Comparison of ENCODE assay signal across 18 cellular contexts in genomic region chr2:108958002-108958401, GRCh38. TPM values are rescaled to one million over a fixed set of nuclear protein-coding genes. Genes with fewer than 3 reads are reported as not detected.
DNase-seq lines count a peak whose midpoint lies in the region; ATAC-seq and TF ChIP-seq lines count a peak whose summit lies in the region.
"Had no signal": no experiment of that assay in that cellular context is flagged by ENCODE, and none has a peak within 500 bp of the region (broad histone marks: within the 10 kb centered on the region; RNA-seq: fewer than 3 reads in every experiment).

No MANE protein-coding gene starts in this region.

- no peak overlapping the region for H3K4me3 ChIP-seq in HEK293 (ENCODE audit: low read depth, low read length)
- H3K4me3 ChIP-seq in prostate gland, result no peak overlapping the region
- H3K4me3 ChIP-seq: GM12878 had no signal

- 47% methylated on average over 8 of the region's 8 CpGs for WGBS in prostate gland

- CTCF ChIA-PET in HEK293 (lab: Yijun Ruan, JAX), result interaction anchor here (0.7 kb wide), 1 partner anchor 32 kb away, joined by 3 read pairs; no protein-coding TSS in a partner anchor

- peak overlapping the region; percentile 79 to 83 for H3K4me3 Mint-ChIP-seq in activated T-cell treated with anti-CD3 and anti-CD28 coated beads, Interleukin-2, amount 50 U/mL, for 72 hours
- H3K4me3 Mint-ChIP-seq in central memory CD8-positive, alpha-beta T cell, result peak overlapping the region; percentile 11
- H3K4me3 Mint-ChIP-seq: activated B cell treated with CpG ODN at 0.5 μM for 24 hours had no signal

- no peak for ATAC-seq in activated T-cell treated with anti-CD3 and anti-CD28 coated beads, Interleukin-2, amount 50 U/mL, for 72 hours (replicated peaks in 1 of 2)
- no peak for ATAC-seq in central memory CD8-positive, alpha-beta T cell (replicated peaks; ENCODE audit: extremely low read depth, poor library complexity, severe bottlenecking)
- ATAC-seq in GM21447 (IDR thresholded peaks at IDR 0.05; ENCODE audit: unreplicated experiment) (no peak), HG03159 (IDR thresholded peaks at IDR 0.05; ENCODE audit: unreplicated experiment) (no peak)
- ATAC-seq: GM12878 had no signal

- H3K27me3 ChIP-seq in prostate gland (replicated peaks; ENCODE audit: insufficient read depth), result no peaks in the 10 kb centered on the region

- H3K36me3 ChIP-seq in HEK293 (ENCODE audit: control insufficient read depth in 2 of 2, insufficient read depth in 1 of 2, low read length in 2 of 2), result no peaks in the 10 kb centered on the region
- no peaks in the 10 kb centered on the region for H3K36me3 ChIP-seq in prostate gland

- H3K9me3 ChIP-seq in HEK293 (ENCODE audit: control insufficient read depth, insufficient read depth, low read depth, low read length) (no peaks in the 10 kb centered on the region), prostate gland (no peaks in the 10 kb centered on the region)

- H3K4me1 ChIP-seq in HEK293 (ENCODE audit: control insufficient read depth, insufficient read depth, low read length) (peaks cover 15% of the 10 kb centered on the region), prostate gland (replicated peaks) (no peaks in the 10 kb centered on the region)

- H3K27ac Mint-ChIP-seq in activated T-cell treated with anti-CD3 and anti-CD28 coated beads, Interleukin-2, amount 50 U/mL, for 72 hours, result peak overlapping the region; percentile 91
- no peak overlapping the region for H3K27ac Mint-ChIP-seq in central memory CD8-positive, alpha-beta T cell (ENCODE audit: low read depth)
- H3K27ac Mint-ChIP-seq: activated B cell treated with CpG ODN at 0.5 μM for 24 hours, progenitor cell of endocrine pancreas had no signal

- POLR2A ChIA-PET in HEK293 (lab: Yijun Ruan, JAX), result no interaction called here

- no peak for TF ChIP-seq POLR2A in prostate gland (IDR thresholded peaks at IDR 0.05)

- H3K9me3 Mint-ChIP-seq in activated T-cell treated with anti-CD3 and anti-CD28 coated beads, Interleukin-2, amount 50 U/mL, for 72 hours, result peaks cover 0 to 5% of the 10 kb centered on the region in 2 donors
- H3K9me3 Mint-ChIP-seq in central memory CD8-positive, alpha-beta T cell, result no peaks in the 10 kb centered on the region
- H3K9me3 Mint-ChIP-seq: activated B cell treated with CpG ODN at 0.5 μM for 24 hours had no signal

- peaks cover 43% of the 10 kb centered on the region for H3K4me1 Mint-ChIP-seq in activated T-cell treated with anti-CD3 and anti-CD28 coated beads, Interleukin-2, amount 50 U/mL, for 72 hours (ENCODE audit: low read depth)
- H3K4me1 Mint-ChIP-seq in central memory CD8-positive, alpha-beta T cell, result no peaks in the 10 kb centered on the region
- H3K4me1 Mint-ChIP-seq: activated B cell treated with CpG ODN at 0.5 μM for 24 hours had no signal

- H3K27ac ChIP-seq in HEK293 (ENCODE audit: extremely low read depth, low read depth, low read length) (no peak overlapping the region), prostate gland (no peak overlapping the region)

- H3K27me3 Mint-ChIP-seq in activated T-cell treated with anti-CD3 and anti-CD28 coated beads, Interleukin-2, amount 50 U/mL, for 72 hours (ENCODE audit: low read depth), result no peaks in the 10 kb centered on the region
- no peaks in the 10 kb centered on the region for H3K27me3 Mint-ChIP-seq in central memory CD8-positive, alpha-beta T cell
- H3K27me3 Mint-ChIP-seq: progenitor cell of endocrine pancreas had no signal

- intact Hi-C loops in prostate gland (cut with DNase I), result no loop called here

- no peak for TF ChIP-seq CTCF in HEK293 (tag by site-specific recombination; IDR thresholded peaks at IDR 0.05)
- TF ChIP-seq CTCF in prostate gland (IDR thresholded peaks at IDR 0.05), result no peak

- peaks cover 0 to 3% of the 10 kb centered on the region in 2 donors for H3K36me3 Mint-ChIP-seq in activated T-cell treated with anti-CD3 and anti-CD28 coated beads, Interleukin-2, amount 50 U/mL, for 72 hours (ENCODE audit: insufficient read depth in 2 of 2)
- no peaks in the 10 kb centered on the region for H3K36me3 Mint-ChIP-seq in central memory CD8-positive, alpha-beta T cell (ENCODE audit: insufficient read depth)

- DNase-seq in activated T-cell treated with anti-CD3 and anti-CD28 coated beads, Interleukin-2, amount 50 U/mL, for 72 hours, result no peak
- DNase-seq in activated T-cell treated with anti-CD3 and anti-CD28 coated beads, Interleukin-2, amount 50 U/mL, for 48 hours, result no peak
- no peak for DNase-seq in central memory CD8-positive, alpha-beta T cell (ENCODE audit: low spot score in 2 of 2)
- DNase-seq in prostate gland (ENCODE audit: low spot score) (peak; percentile 33), NCI-H146 (lab: John Stamatoyannopoulos, UW) (no peak)
- DNase-seq: activated B cell treated with CpG ODN at 0.5 μM for 24 hours; amniotic stem cell; KG1; NCI-H1092; NCI-H2171 treated with DMSO at 0.1 percent for 48 hours; stimulated activated CD4-positive, alpha-beta T cell treated with anti-CD3 and anti-CD28 coated beads, Interleukin-12 subunit alpha, Interleukin-12 subunit beta, amount 100 ng/mL, for 4 hours had no signal

TF ChIP-seq in HEK293, 187 proteins besides CTCF, POLR2A, EP300 and RAD21:
- TF ChIP-seq ZNF558 (tag by site-specific recombination; IDR thresholded peaks at IDR 0.05) (no peak), TCF7L2 (IDR thresholded peaks at IDR 0.05; ENCODE audit: borderline replicate concordance, low read depth, low read length) (0 out of 2 replicates have a peak, but pooled peaks have one; percentile 45), SP7 (tag by site-specific recombination; IDR thresholded peaks at IDR 0.05) (peak; percentile 49; the same call in 1 of the 2 replicates), FEZF1 (tag by site-specific recombination; IDR thresholded peaks at IDR 0.05) (0 out of 2 replicates have a peak, but pooled peaks have one; percentile 28), ZNF155 (tag by site-specific recombination; IDR thresholded peaks at IDR 0.05) (no peak), OSR2 (tag by site-specific recombination; IDR thresholded peaks at IDR 0.05) (peak; percentile 68; the same call in 1 of the 2 replicates), ZFP69B (tag by site-specific recombination; IDR thresholded peaks at IDR 0.05) (no peak)
- TF ChIP-seq, protein P1, sequence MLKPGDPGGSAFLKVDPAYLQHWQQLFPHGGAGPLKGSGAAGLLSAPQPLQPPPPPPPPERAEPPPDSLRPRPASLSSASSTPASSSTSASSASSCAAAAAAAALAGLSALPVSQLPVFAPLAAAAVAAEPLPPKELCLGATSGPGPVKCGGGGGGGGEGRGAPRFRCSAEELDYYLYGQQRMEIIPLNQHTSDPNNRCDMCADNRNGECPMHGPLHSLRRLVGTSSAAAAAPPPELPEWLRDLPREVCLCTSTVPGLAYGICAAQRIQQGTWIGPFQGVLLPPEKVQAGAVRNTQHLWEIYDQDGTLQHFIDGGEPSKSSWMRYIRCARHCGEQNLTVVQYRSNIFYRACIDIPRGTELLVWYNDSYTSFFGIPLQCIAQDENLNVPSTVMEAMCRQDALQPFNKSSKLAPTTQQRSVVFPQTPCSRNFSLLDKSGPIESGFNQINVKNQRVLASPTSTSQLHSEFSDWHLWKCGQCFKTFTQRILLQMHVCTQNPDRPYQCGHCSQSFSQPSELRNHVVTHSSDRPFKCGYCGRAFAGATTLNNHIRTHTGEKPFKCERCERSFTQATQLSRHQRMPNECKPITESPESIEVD (tag by site-specific recombination; IDR thresholded peaks at IDR 0.05), result peak; percentile 41
- TF ChIP-seq, protein P2, sequence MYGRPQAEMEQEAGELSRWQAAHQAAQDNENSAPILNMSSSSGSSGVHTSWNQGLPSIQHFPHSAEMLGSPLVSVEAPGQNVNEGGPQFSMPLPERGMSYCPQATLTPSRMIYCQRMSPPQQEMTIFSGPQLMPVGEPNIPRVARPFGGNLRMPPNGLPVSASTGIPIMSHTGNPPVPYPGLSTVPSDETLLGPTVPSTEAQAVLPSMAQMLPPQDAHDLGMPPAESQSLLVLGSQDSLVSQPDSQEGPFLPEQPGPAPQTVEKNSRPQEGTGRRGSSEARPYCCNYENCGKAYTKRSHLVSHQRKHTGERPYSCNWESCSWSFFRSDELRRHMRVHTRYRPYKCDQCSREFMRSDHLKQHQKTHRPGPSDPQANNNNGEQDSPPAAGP (tag by site-specific recombination; IDR thresholded peaks at IDR 0.05), result 0 out of 2 replicates have a peak, but pooled peaks have one; percentile 18

RNA-seq across cellular contexts. Expression of gene EDAR, which starts 31.0 kb away (rescaled TPM):
- 1 to 10 TPM in 1 of 2 donors, under 1 TPM in 1; 0.28 to 1.4 TPM for total RNA-seq in activated T-cell treated with anti-CD3 and anti-CD28 coated beads, Interleukin-2, amount 50 U/mL, for 72 hours
- under 1 TPM; 0.46 to 0.68 TPM for total RNA-seq in prostate gland
- total RNA-seq: activated B cell treated with CpG ODN at 0.5 μM for 24 hours, endothelial cell of umbilical vein, G401, GM12878 had no signal
